Comparison of ENCODE assay signal across 24 cellular contexts in the genomic region with DNA sequence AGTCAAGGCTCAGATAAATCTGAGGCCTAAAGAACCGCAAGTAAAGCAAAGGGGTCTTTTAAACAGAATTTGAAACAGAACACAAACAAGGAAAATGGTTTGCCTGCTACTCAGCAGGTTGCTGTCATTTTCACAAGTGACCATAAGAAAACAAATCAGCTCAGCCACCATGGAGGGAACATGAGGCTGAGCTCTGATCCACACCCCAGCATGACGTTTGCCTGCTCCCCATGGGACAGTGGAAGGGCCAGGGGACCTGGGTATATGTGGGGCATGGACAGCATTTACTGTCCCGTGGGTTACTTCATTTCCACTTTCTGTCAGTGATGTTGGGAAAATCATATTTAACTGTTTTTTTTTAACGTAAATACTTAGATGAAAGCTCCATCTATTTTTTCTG.
"Had no signal": no experiment of that assay in that cellular context is flagged by ENCODE, and none has a peak within 500 bp of the region (broad histone marks: within the 10 kb centered on the region; RNA-seq: fewer than 3 reads in every experiment).

No MANE protein-coding gene starts in this region.

- H3K36me3 ChIP-seq: brain microvascular endothelial cell had no signal

- H3K27me3 ChIP-seq: brain microvascular endothelial cell had no signal

- H3K36me3 Mint-ChIP-seq: activated CD4-positive, alpha-beta memory T cell treated with anti-CD3 and anti-CD28 coated beads for 36 hours; activated CD8-positive, alpha-beta memory T cell treated with anti-CD3 and anti-CD28 coated beads, Interleukin-2, amount 10 ng/mL, durations not matched to agents 7 days and 5 days; activated naive CD8-positive, alpha-beta T cell had no signal

- H3K27me3 Mint-ChIP-seq: activated CD4-positive, alpha-beta memory T cell treated with anti-CD3 and anti-CD28 coated beads for 36 hours; activated CD4-positive, alpha-beta T cell treated with anti-CD3 and anti-CD28 coated beads for 36 hours; activated CD4-positive, alpha-beta T cell treated with anti-CD3 and anti-CD28 coated beads, Interleukin-2, amount 10 ng/mL, durations not matched to agents 24 days and 14 days; activated CD8-positive, alpha-beta memory T cell treated with anti-CD3 and anti-CD28 coated beads, Interleukin-2, amount 10 ng/mL, durations not matched to agents 7 days and 5 days; activated T-cell treated with anti-CD3 and anti-CD28 coated beads, Interleukin-2, amount 50 U/mL, for 24 hours; activated T-helper 17 cell treated with anti-CD3 and anti-CD28 coated beads, Interleukin-2, amount 50 U/mL, for 72 hours had no signal

- H3K27ac Mint-ChIP-seq: activated CD4-positive, alpha-beta memory T cell treated with anti-CD3 and anti-CD28 coated beads for 36 hours; activated CD4-positive, alpha-beta T cell treated with anti-CD3 and anti-CD28 coated beads for 36 hours; activated CD4-positive, alpha-beta T cell treated with anti-CD3 and anti-CD28 coated beads, Interleukin-2, amount 10 ng/mL, durations not matched to agents 24 days and 14 days; activated CD8-positive, alpha-beta memory T cell treated with anti-CD3 and anti-CD28 coated beads, Interleukin-2, amount 10 ng/mL, durations not matched to agents 7 days and 5 days; activated CD8-positive, alpha-beta T cell treated with anti-CD3 and anti-CD28 coated beads, Interleukin-2, amount 10 ng/mL, durations not matched to agents 7 days and 5 days; activated naive CD8-positive, alpha-beta T cell; activated T-cell treated with anti-CD3 and anti-CD28 coated beads, Interleukin-2, amount 50 U/mL, for 24 hours; activated T-helper 17 cell treated with anti-CD3 and anti-CD28 coated beads, Interleukin-2, amount 50 U/mL, for 72 hours had no signal

- H3K9me3 Mint-ChIP-seq: activated CD4-positive, alpha-beta memory T cell treated with anti-CD3 and anti-CD28 coated beads for 36 hours had no signal

- DNase-seq: activated CD4-positive, alpha-beta memory T cell treated with anti-CD3 and anti-CD28 coated beads for 36 hours; activated CD4-positive, alpha-beta T cell treated with anti-CD3 and anti-CD28 coated beads for 36 hours; activated CD4-positive, alpha-beta T cell treated with anti-CD3 and anti-CD28 coated beads, Interleukin-2, amount 10 ng/mL, durations not matched to agents 24 days and 14 days; activated CD4-positive, CD25-positive, alpha-beta regulatory T cell; activated CD4-positive, CD25-positive, alpha-beta regulatory T cell treated with anti-CD3 and anti-CD28 coated beads, Interleukin-2, amount 50 U/mL, for 72 hours; activated CD8-positive, alpha-beta memory T cell treated with anti-CD3 and anti-CD28 coated beads, Interleukin-2, amount 10 ng/mL, durations not matched to agents 7 days and 5 days; activated CD8-positive, alpha-beta memory T cell treated with anti-CD3 and anti-CD28 coated beads, Interleukin-2, amount 50 U/mL, for 4 hours; activated CD8-positive, alpha-beta T cell treated with anti-CD3 and anti-CD28 coated beads, Interleukin-2, amount 10 ng/mL, durations not matched to agents 7 days and 5 days; activated effector memory CD4-positive, alpha-beta T cell treated with Interleukin-2 at 50 U/mL for 16 hours; activated gamma-delta T cell treated with Interleukin-2 at 50 U/mL for 16 hours; activated naive CD4-positive, alpha-beta T cell treated with anti-CD3 and anti-CD28 coated beads, Interleukin-2, amount 50 U/mL, for 16 hours; activated naive CD4-positive, alpha-beta T cell treated with Interleukin-2 at 50 U/mL for 16 hours; activated T-cell treated with anti-CD3 and anti-CD28 coated beads, Interleukin-2, amount 50 U/mL, for 24 hours; amniotic stem cell; anterior cingulate cortex; brain microvascular endothelial cell; caudate nucleus; cortex of kidney; effector CD8-positive, alpha-beta T cell; foreskin fibroblast; head of caudate nucleus; T-helper 2 cell had no signal

- H3K4me3 Mint-ChIP-seq: activated CD4-positive, alpha-beta memory T cell treated with anti-CD3 and anti-CD28 coated beads for 36 hours; activated CD4-positive, alpha-beta T cell treated with anti-CD3 and anti-CD28 coated beads for 36 hours; activated CD4-positive, alpha-beta T cell treated with anti-CD3 and anti-CD28 coated beads, Interleukin-2, amount 10 ng/mL, durations not matched to agents 24 days and 14 days; activated CD8-positive, alpha-beta memory T cell treated with anti-CD3 and anti-CD28 coated beads, Interleukin-2, amount 10 ng/mL, durations not matched to agents 7 days and 5 days; activated CD8-positive, alpha-beta T cell treated with anti-CD3 and anti-CD28 coated beads, Interleukin-2, amount 10 ng/mL, durations not matched to agents 7 days and 5 days; activated naive CD8-positive, alpha-beta T cell; activated T-cell treated with anti-CD3 and anti-CD28 coated beads, Interleukin-2, amount 50 U/mL, for 24 hours; activated T-helper 17 cell treated with anti-CD3 and anti-CD28 coated beads, Interleukin-2, amount 50 U/mL, for 72 hours had no signal

- ATAC-seq: activated CD4-positive, alpha-beta T cell treated with anti-CD3 and anti-CD28 coated beads for 36 hours; activated CD8-positive, alpha-beta memory T cell treated with anti-CD3 and anti-CD28 coated beads, Interleukin-2, amount 10 ng/mL, durations not matched to agents 7 days and 5 days; activated CD8-positive, alpha-beta T cell treated with anti-CD3 and anti-CD28 coated beads, Interleukin-2, amount 10 ng/mL, durations not matched to agents 7 days and 5 days; activated T-helper 17 cell treated with anti-CD3 and anti-CD28 coated beads, Interleukin-2, amount 50 U/mL, for 72 hours had no signal

- H3K27ac ChIP-seq: brain microvascular endothelial cell had no signal

- H3K4me1 Mint-ChIP-seq: activated CD4-positive, alpha-beta T cell treated with anti-CD3 and anti-CD28 coated beads for 36 hours; activated CD4-positive, alpha-beta T cell treated with anti-CD3 and anti-CD28 coated beads, Interleukin-2, amount 10 ng/mL, durations not matched to agents 24 days and 14 days; activated CD8-positive, alpha-beta memory T cell treated with anti-CD3 and anti-CD28 coated beads, Interleukin-2, amount 10 ng/mL, durations not matched to agents 7 days and 5 days; activated T-helper 17 cell treated with anti-CD3 and anti-CD28 coated beads, Interleukin-2, amount 50 U/mL, for 72 hours had no signal
